Comparison of ENCODE assay signal across 25 cellular contexts in the genomic region with DNA sequence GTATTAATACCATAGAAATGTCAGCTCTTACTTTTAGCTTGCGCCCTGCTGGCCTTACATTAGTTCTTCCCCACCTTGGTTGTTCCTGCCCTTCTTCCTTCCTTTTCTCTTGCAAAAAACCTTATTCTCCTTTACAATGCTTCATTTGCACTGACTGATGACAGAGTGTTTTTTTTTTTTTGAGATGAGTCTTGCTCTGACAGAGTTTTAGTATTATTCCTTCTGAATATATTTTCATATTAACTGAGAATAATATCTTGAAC.
DNase-seq lines count a peak whose midpoint lies in the region; ATAC-seq, FAIRE-seq and TF ChIP-seq lines count a peak whose summit lies in the region.
"Had no signal": no experiment of that assay in that cellular context is flagged by ENCODE, and none has a peak within 500 bp of the region (broad histone marks: within the 10 kb centered on the region; RNA-seq: fewer than 3 reads in every experiment).

No MANE protein-coding gene starts in this region.

- H3K4ac ChIP-seq in H9 (ENCODE audit: low read depth, low read length) = no peak overlapping the region

- intact Hi-C loops in activated CD4-positive, alpha-beta T cell treated with anti-CD3 and anti-CD28 coated beads, Interleukin-2, amount 10 ng/mL, durations not matched to agents 24 days and 14 days (cut with micrococcal nuclease) = loop anchor here (1.0 to 5.0 kb wide), 4 partner anchors 33 to 271 kb away; no protein-coding TSS in a partner anchor
- intact Hi-C loops in pancreas (cut with DNase I) = no loop called here

- H4K91ac ChIP-seq in H9 (ENCODE audit: insufficient read length, low read depth, low read length) = no peak overlapping the region

- no peak overlapping the region for H2AK5ac ChIP-seq in H9 (ENCODE audit: insufficient read length, low read length)

- no peaks in the 10 kb centered on the region for H3K23me2 ChIP-seq in H9 (ENCODE audit: insufficient read length, low read depth, low read length, poor library complexity, severe bottlenecking)

- H2AFZ ChIP-seq in H9 (ENCODE audit: low read length) = no peak overlapping the region

- no peak overlapping the region for H2BK20ac ChIP-seq in H9 (ENCODE audit: low read depth, low read length, poor library complexity, severe bottlenecking)

- no CpG with 5 or more reads among the region's 1 CpG for WGBS in H9 (ENCODE audit: extremely low coverage, insufficient read length, low lambda C conversion rate)
- WGBS in pancreas, 2 donors = 98 to 100% methylated on average over 1 of the region's 1 CpG

- ATAC-seq in WTC11 (peak; percentile 74), pancreas (no peak)

- CTCF ChIA-PET in WTC11 (lab: Charles Lee) = interaction anchor here (0.7 to 2.1 kb wide), 8 partner anchors 11 to 305 kb away, joined by 3 to 23 read pairs (median 5); partner anchors contain the start of gene MYLIP

- H2BK15ac ChIP-seq in H9 (ENCODE audit: low read depth, low read length) = no peak overlapping the region

- H3K9me3 ChIP-seq in H9 (ENCODE audit: control insufficient read depth, low read depth, low read length) (no peaks in the 10 kb centered on the region), iPS-20b (ENCODE audit: insufficient read depth, low read depth, low read length) (no peaks in the 10 kb centered on the region), pancreas (no peaks in the 10 kb centered on the region)
- H3K9me3 ChIP-seq: HAP-1, SJCRH30 had no signal

- no peak overlapping the region for H4K8ac ChIP-seq in H9 (replicated peaks; ENCODE audit: insufficient read length, low read depth, low read length)

- H4K20me1 ChIP-seq in H9 (ENCODE audit: control insufficient read depth, insufficient read depth, insufficient read length) = no peaks in the 10 kb centered on the region

- no peak overlapping the region for H3K18ac ChIP-seq in H9 (ENCODE audit: insufficient read length, low read depth, low read length)

- H3K4me2 ChIP-seq in H9 (ENCODE audit: insufficient read depth, insufficient read length, low read length) = peak overlapping the region; percentile 9
- H3K4me2 ChIP-seq: KMS-11 had no signal

- no peak overlapping the region for H2BK5ac ChIP-seq in H9 (ENCODE audit: insufficient read length, low read length)

- H3K4me3 ChIP-seq in iPS-20b (ENCODE audit: low read length) (peak overlapping the region; percentile 36; the same call in 1 of the 2 replicates), pancreas (no peak overlapping the region)
- H3K4me3 ChIP-seq: HAP-1, SJCRH30 had no signal

- POLR2A ChIA-PET in WTC11 (lab: Charles Lee) = no interaction called here

- H3K27ac ChIP-seq in H9 (ENCODE audit: insufficient read length, low read depth, low read length) = peak overlapping the region; percentile 44
- peak overlapping the region; percentile 92 for H3K27ac ChIP-seq in iPS-20b (ENCODE audit: low read length)
- no peak overlapping the region for H3K27ac ChIP-seq in pancreas
- H3K27ac ChIP-seq: C4-2B, KMS-11, SJCRH30 had no signal

- H3K4me1 ChIP-seq in H9 (ENCODE audit: insufficient read depth, low read length) (peaks cover 27% of the 10 kb centered on the region; the same call in 1 of the 2 replicates), iPS-20b (ENCODE audit: insufficient read depth, low read length) (peaks cover 48% of the 10 kb centered on the region), pancreas (no peaks in the 10 kb centered on the region)
- H3K4me1 ChIP-seq: SJCRH30 had no signal

- no peak overlapping the region for H3K4me3 Mint-ChIP-seq in activated CD4-positive, alpha-beta T cell treated with anti-CD3 and anti-CD28 coated beads, Interleukin-2, amount 10 ng/mL, durations not matched to agents 24 days and 14 days
- H3K4me3 Mint-ChIP-seq in H9 = no peak overlapping the region
- H3K4me3 Mint-ChIP-seq in WTC11 = no peak overlapping the region
- peak overlapping the region in 1 of 5 donors; percentile 12 for H3K4me3 Mint-ChIP-seq in immature natural killer cell
- H3K4me3 Mint-ChIP-seq: CD8-positive, alpha-beta memory T cell had no signal

- no peak overlapping the region for H3K56ac ChIP-seq in H9 (ENCODE audit: insufficient read length, low read depth, low read length)

- peaks cover 2% of the 10 kb centered on the region for H3K36me3 Mint-ChIP-seq in activated CD4-positive, alpha-beta T cell treated with anti-CD3 and anti-CD28 coated beads, Interleukin-2, amount 10 ng/mL, durations not matched to agents 24 days and 14 days (ENCODE audit: low read depth)
- H3K36me3 Mint-ChIP-seq in H9 (ENCODE audit: insufficient read depth in 1 of 3, low read depth in 3 of 3) (no peaks in the 10 kb centered on the region), WTC11 (no peaks in the 10 kb centered on the region), immature natural killer cell (no peaks in the 10 kb centered on the region)
- H3K36me3 Mint-ChIP-seq: CD8-positive, alpha-beta memory T cell had no signal

- H3K27me3 Mint-ChIP-seq in activated CD4-positive, alpha-beta T cell treated with anti-CD3 and anti-CD28 coated beads, Interleukin-2, amount 10 ng/mL, durations not matched to agents 24 days and 14 days = no peaks in the 10 kb centered on the region
- H3K27me3 Mint-ChIP-seq in H9 (ENCODE audit: low read depth) (no peaks in the 10 kb centered on the region), WTC11 (ENCODE audit: low read depth) (no peaks in the 10 kb centered on the region), immature natural killer cell (ENCODE audit: low read depth in 3 of 3) (peaks cover 0 to 4% (median 3%) of the 10 kb centered on the region in 3 donors)

- TF ChIP-seq CTCF in H9 (conservative IDR thresholded peaks at IDR 0.05) (no peak), WTC11 (IDR thresholded peaks at IDR 0.05) (no peak), pancreas (IDR thresholded peaks at IDR 0.05) (no peak)

- DNase-seq in activated CD4-positive, alpha-beta T cell treated with anti-CD3 and anti-CD28 coated beads, Interleukin-2, amount 10 ng/mL, durations not matched to agents 24 days and 14 days = no peak
- no peak for DNase-seq in activated CD4-positive, alpha-beta T cell treated with anti-CD3 and anti-CD28 coated beads for 48 hours
- DNase-seq in H9 (no peak), WTC11 (ENCODE audit: low spot score) (no peak), DMS 273 treated with DMSO at 0.1 percent for 48 hours (lab: John Stamatoyannopoulos, UW) (no peak), immature natural killer cell (no peak), pancreas (no peak)
- DNase-seq: Calu3; CD8-positive, alpha-beta memory T cell; NCI-H1694; NCI-H2081; NCI-H2171; NCI-H345; NCI-H524; NCI-H774; SJCRH30 had no signal

- H3K36me3 ChIP-seq in iPS-20b (ENCODE audit: insufficient read depth, low read depth, low read length) = no peaks in the 10 kb centered on the region
- H3K36me3 ChIP-seq in pancreas = no peaks in the 10 kb centered on the region
- H3K36me3 ChIP-seq: HAP-1, SJCRH30 had no signal

- peaks cover 19% of the 10 kb centered on the region for H3K4me1 Mint-ChIP-seq in activated CD4-positive, alpha-beta T cell treated with anti-CD3 and anti-CD28 coated beads, Interleukin-2, amount 10 ng/mL, durations not matched to agents 24 days and 14 days
- peaks cover 61 to 75% of the 10 kb centered on the region in 2 experiments for H3K4me1 Mint-ChIP-seq in H9
- H3K4me1 Mint-ChIP-seq in WTC11 = peaks cover 81% of the 10 kb centered on the region
- peaks cover 11 to 17% of the 10 kb centered on the region in 2 donors for H3K4me1 Mint-ChIP-seq in immature natural killer cell

- no peak overlapping the region for H3K23ac ChIP-seq in H9 (ENCODE audit: insufficient read length, low read depth, low read length)

- H2BK120ac ChIP-seq in H9 (ENCODE audit: low read depth, low read length, poor library complexity, severe bottlenecking) = no peak overlapping the region

- no peaks in the 10 kb centered on the region for H3K79me2 ChIP-seq in H9 (ENCODE audit: insufficient read depth, low read length)

- H3K9ac ChIP-seq in H9 (ENCODE audit: extremely low read depth, insufficient read length, low read length) (no peak overlapping the region), iPS-20b (ENCODE audit: low read depth, low read length) (peak overlapping the region; percentile 18; the same call in 1 of the 2 replicates)
- H3K9ac ChIP-seq: KMS-11 had no signal

- peak overlapping the region; percentile 76 for H3K27ac Mint-ChIP-seq in activated CD4-positive, alpha-beta T cell treated with anti-CD3 and anti-CD28 coated beads, Interleukin-2, amount 10 ng/mL, durations not matched to agents 24 days and 14 days
- H3K27ac Mint-ChIP-seq in H9 (peak overlapping the region; percentile 37 to 94 (median 93); a peak in 6 of 7 replicates), WTC11 (peak overlapping the region; percentile 90), immature natural killer cell (peak overlapping the region in 2 of 6 donors; percentile 3 to 61)

- H3K27me3 ChIP-seq in H9 (ENCODE audit: insufficient read depth, low read length) (no peaks in the 10 kb centered on the region), iPS-20b (ENCODE audit: insufficient read depth, low read length) (no peaks in the 10 kb centered on the region), pancreas (no peaks in the 10 kb centered on the region)
- H3K27me3 ChIP-seq: SJCRH30 had no signal

- peaks cover 5% of the 10 kb centered on the region for H3K9me3 Mint-ChIP-seq in activated CD4-positive, alpha-beta T cell treated with anti-CD3 and anti-CD28 coated beads, Interleukin-2, amount 10 ng/mL, durations not matched to agents 24 days and 14 days
- H3K9me3 Mint-ChIP-seq in H9 (peaks cover 0 to 2% of the 10 kb centered on the region in 2 experiments; a peak in 4 of 5 replicates), WTC11 (no peaks in the 10 kb centered on the region), immature natural killer cell (no peaks in the 10 kb centered on the region)
- H3K9me3 Mint-ChIP-seq: CD8-positive, alpha-beta memory T cell had no signal

- no peak overlapping the region for H4K5ac ChIP-seq in H9 (ENCODE audit: insufficient read length, low read depth, low read length)

- H3T11ph ChIP-seq in H9 (ENCODE audit: low read length) = no peak overlapping the region

- no peak overlapping the region for H3K14ac ChIP-seq in H9 (ENCODE audit: insufficient read depth, low read length)

- no peaks in the 10 kb centered on the region for H3K79me1 ChIP-seq in H9 (ENCODE audit: insufficient read depth, low read depth, low read length, poor library complexity, severe bottlenecking)

- no peak overlapping the region for H2BK12ac ChIP-seq in H9 (ENCODE audit: insufficient read length, low read depth, low read length)

- no peak for FAIRE-seq in pancreas (lab: Jason Lieb, UNC)
- FAIRE-seq: A204.1, G401.6, GM18507, GM19239, RCC 7860 had no signal

Comparison
In these comparisons a context has a peak if more than half of its experiments do, and no peak if none do; other contexts are left out.
1. H3K27ac ChIP-seq: peak in H9 (single experiment) and iPS-20b (single experiment); none in pancreas (0 of 4).